ENCODE assay signal across 14 cellular contexts in the genomic region with DNA sequence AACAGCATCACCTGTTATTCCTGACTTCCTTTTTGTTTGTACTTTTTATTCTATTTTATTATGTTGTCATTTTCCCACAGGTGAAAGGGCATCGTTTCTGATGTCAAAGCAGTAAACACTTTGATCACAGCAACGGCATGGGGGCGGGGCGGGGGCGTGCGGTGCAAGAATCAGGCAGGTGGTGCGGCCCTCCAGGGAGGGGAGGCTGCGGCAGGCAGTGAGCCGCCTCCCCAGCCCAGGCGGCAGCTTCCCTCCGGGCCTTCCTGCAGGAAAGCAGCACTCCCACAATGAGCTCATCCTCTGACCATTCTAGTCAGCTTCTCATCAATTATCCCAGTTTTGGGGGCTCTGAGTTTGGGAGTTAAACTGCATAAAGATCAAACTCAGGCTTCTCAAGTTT.
"Had no signal": no experiment of that assay in that cellular context is flagged by ENCODE, and none has a peak within 500 bp of the region (broad histone marks: within the 10 kb centered on the region; RNA-seq: fewer than 3 reads in every experiment).

No MANE protein-coding gene starts in this region.

- H3K9ac ChIP-seq: neural progenitor cell had no signal

- H3K4me3 Mint-ChIP-seq: activated naive CD8-positive, alpha-beta T cell treated with anti-CD3 and anti-CD28 coated beads, Interleukin-2, amount 50 U/mL, for 24 hours; dendritic cell treated with granulocyte-macrophage colony-stimulating factor and Interleukin-4, amounts not matched to agents 40 ng/mL and 50 ng/mL, for 4 days; effector memory CD8-positive, alpha-beta T cell; naive B cell; neural progenitor cell had no signal

- H3K4me1 ChIP-seq: foreskin keratinocyte, neural progenitor cell, pancreas had no signal

- H3K36me3 Mint-ChIP-seq: naive B cell, neural progenitor cell had no signal

- H3K27ac Mint-ChIP-seq: activated naive CD8-positive, alpha-beta T cell treated with anti-CD3 and anti-CD28 coated beads, Interleukin-2, amount 50 U/mL, for 24 hours; dendritic cell treated with granulocyte-macrophage colony-stimulating factor and Interleukin-4, amounts not matched to agents 40 ng/mL and 50 ng/mL, for 4 days; effector memory CD8-positive, alpha-beta T cell; naive B cell; neural progenitor cell had no signal

- H3K27ac ChIP-seq: foreskin keratinocyte, neural progenitor cell, pancreas had no signal

- H3K27me3 ChIP-seq: foreskin keratinocyte, neural progenitor cell, pancreas had no signal

- H3K4me3 ChIP-seq: neural progenitor cell, pancreas had no signal

- H3K4me1 Mint-ChIP-seq: activated naive CD8-positive, alpha-beta T cell treated with anti-CD3 and anti-CD28 coated beads, Interleukin-2, amount 50 U/mL, for 24 hours; naive B cell; neural progenitor cell had no signal

- H3K9me3 ChIP-seq: pancreas had no signal

- FAIRE-seq: pancreas had no signal

- DNase-seq: activated CD4-positive, alpha-beta T cell treated with anti-CD3 and anti-CD28 coated beads for 4 hours; activated naive CD4-positive, alpha-beta T cell treated with Interleukin-2 at 50 U/mL for 16 hours; activated naive CD8-positive, alpha-beta T cell treated with anti-CD3 and anti-CD28 coated beads, Interleukin-2, amount 50 U/mL, for 24 hours; aorta; effector memory CD8-positive, alpha-beta T cell; foreskin keratinocyte; left cardiac atrium; naive B cell; pancreas; stimulated activated CD4-positive, alpha-beta T cell treated with anti-CD3 and anti-CD28 coated beads, Interleukin-12 subunit alpha, Interleukin-12 subunit beta, amount 100 ng/mL, for 4 hours; stimulated activated CD4-positive, alpha-beta T cell treated with anti-CD3 and anti-CD28 coated beads, Interleukin-2, amount 100 ng/mL, for 24 hours; T-helper 2 cell had no signal

- H3K36me3 ChIP-seq: neural progenitor cell, pancreas had no signal

- H3K27me3 Mint-ChIP-seq: activated naive CD8-positive, alpha-beta T cell treated with anti-CD3 and anti-CD28 coated beads, Interleukin-2, amount 50 U/mL, for 24 hours; dendritic cell treated with granulocyte-macrophage colony-stimulating factor and Interleukin-4, amounts not matched to agents 40 ng/mL and 50 ng/mL, for 4 days; effector memory CD8-positive, alpha-beta T cell; naive B cell had no signal

- H3K9me3 Mint-ChIP-seq: activated naive CD8-positive, alpha-beta T cell treated with anti-CD3 and anti-CD28 coated beads, Interleukin-2, amount 50 U/mL, for 24 hours; dendritic cell treated with granulocyte-macrophage colony-stimulating factor and Interleukin-4, amounts not matched to agents 40 ng/mL and 50 ng/mL, for 4 days; neural progenitor cell had no signal
